Comparison of ENCODE assay signal across 13 cellular contexts in the genomic region with DNA sequence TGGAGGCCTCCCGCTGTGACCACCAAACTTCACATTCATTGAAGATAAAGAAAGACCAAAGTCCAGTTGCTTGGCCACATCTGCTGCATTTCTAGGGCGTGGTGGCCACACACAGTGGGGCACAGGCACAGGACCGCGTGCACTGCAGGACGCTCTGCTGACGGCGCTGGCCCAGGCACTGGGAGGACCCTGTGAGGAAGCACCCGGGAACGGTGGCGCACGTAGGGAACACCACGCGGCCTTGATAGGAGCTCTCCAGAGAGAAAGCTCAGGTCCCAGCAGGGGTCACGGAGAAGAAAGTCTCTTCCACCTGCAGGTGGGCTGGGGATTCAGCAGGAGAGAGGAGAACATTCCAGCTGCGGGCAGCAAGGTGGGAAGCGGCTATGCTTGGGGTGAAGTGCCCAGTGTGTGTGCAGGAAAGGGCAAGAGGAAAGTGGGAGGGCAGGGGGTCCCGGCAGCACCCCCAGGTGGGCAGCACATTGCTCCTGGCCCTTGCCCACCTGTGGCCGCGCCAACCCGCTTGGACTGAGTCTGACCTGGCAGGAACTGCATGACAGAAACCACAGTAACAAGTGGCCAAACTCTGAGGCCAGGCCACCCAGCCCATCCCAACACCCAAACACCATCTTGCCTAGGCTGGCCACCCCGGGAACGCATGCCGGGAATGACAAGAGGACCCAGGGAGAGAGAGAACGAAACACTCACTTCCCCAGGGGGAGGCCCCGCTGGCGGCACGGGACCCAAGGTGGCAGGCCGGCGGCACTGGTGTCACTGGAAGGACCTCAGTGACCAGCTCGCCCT. TPM values are rescaled to one million over a fixed set of nuclear protein-coding genes. Genes with fewer than 3 reads are reported as not detected.
"Had no signal": no experiment of that assay in that cellular context is flagged by ENCODE, and none has a peak within 500 bp of the region (broad histone marks: within the 10 kb centered on the region; RNA-seq: fewer than 3 reads in every experiment).

No MANE protein-coding gene starts in this region.

- H3K27me3 ChIP-seq: foreskin keratinocyte, neural progenitor cell, pancreas had no signal

- H3K9ac ChIP-seq: neural progenitor cell had no signal

- H3K4me1 ChIP-seq: foreskin keratinocyte, neural progenitor cell, pancreas had no signal

- DNase-seq: activated B cell treated with CpG ODN at 0.5 μM for 24 hours; activated CD4-positive, alpha-beta T cell treated with anti-CD3 and anti-CD28 coated beads for 48 hours; activated CD8-positive, alpha-beta memory T cell treated with anti-CD3 and anti-CD28 coated beads for 24 hours; anterior cingulate cortex; cortex of kidney; effector CD8-positive, alpha-beta T cell; foreskin keratinocyte; lower lobe of right lung; SW 1271 had no signal

- H3K27ac ChIP-seq: foreskin keratinocyte, lower lobe of right lung, neural progenitor cell, pancreas had no signal

- H3K4me3 ChIP-seq: lower lobe of right lung, neural progenitor cell, pancreas had no signal

- H3K36me3 ChIP-seq: lower lobe of right lung, neural progenitor cell, pancreas had no signal

- H3K9me3 ChIP-seq: lower lobe of right lung, pancreas had no signal

- ATAC-seq: foreskin keratinocyte; lower lobe of right lung; pancreas; stimulated activated effector memory CD8-positive, alpha-beta T cell treated with anti-CD3 and anti-CD28 coated beads, Interleukin-12 subunit alpha, Interleukin-12 subunit beta, amount 100 ng/mL, for 72 hours had no signal

- H3K4me2 ChIP-seq: neural progenitor cell had no signal

- H2AFZ ChIP-seq: neural progenitor cell had no signal

RNA-seq across cellular contexts. Expression of gene CCDC40, which starts 33.6 kb away (rescaled TPM):
- total RNA-seq: T-helper 2 cell treated with Interferon-gamma antibody and Interleukin-4, amounts not matched to agents 100 ng/mL and 5 ng/mL, for 36 hours had no signal
